In genomic region chr17:1423456-1424135, GRCh38 we compare ENCODE assay signal across 13 cellular contexts. TPM values are rescaled to one million over a fixed set of nuclear protein-coding genes. Genes with fewer than 3 reads are reported as not detected.
DNase-seq lines count a peak whose midpoint lies in the region; ATAC-seq and TF ChIP-seq lines count a peak whose summit lies in the region.
"Had no signal": no experiment of that assay in that cellular context is flagged by ENCODE, and none has a peak within 500 bp of the region (broad histone marks: within the 10 kb centered on the region; RNA-seq: fewer than 3 reads in every experiment).

No MANE protein-coding gene starts in this region.

- intact Hi-C loops in Right ventricle myocardium inferior (cut with DNase I) (no loop called here), cardiac septum (cut with DNase I) (no loop called here), lower lobe of right lung (cut with DNase I) (no loop called here), aorta (cut with DNase I) (no loop called here)

- DNase-seq in Right ventricle myocardium inferior (ENCODE audit: missing footprints) (no peak), cardiac septum (ENCODE audit: low spot score) (no peak), lower lobe of right lung (no peak), aorta (no peak), GM03348 (ENCODE audit: low spot score) (no peak)
- DNase-seq: GOT3; NCI-H2029; stimulated activated naive CD4-positive, alpha-beta T cell had no signal

- no peaks in the 10 kb centered on the region for H3K27me3 ChIP-seq in endocrine pancreas (ENCODE audit: control insufficient read depth, insufficient read depth, low read length)
- no peaks in the 10 kb centered on the region for H3K27me3 ChIP-seq in lower lobe of right lung (ENCODE audit: low read depth)
- no peaks in the 10 kb centered on the region for H3K27me3 ChIP-seq in aorta (ENCODE audit: control insufficient read depth in 1 of 2, insufficient read depth in 2 of 2, low read length in 1 of 2)
- H3K27me3 ChIP-seq: BLaER1 had no signal

- TF ChIP-seq CTCF in lower lobe of right lung (IDR thresholded peaks at IDR 0.05): no peak

- peak overlapping the region; percentile 44 for H3K9ac ChIP-seq in endocrine pancreas (ENCODE audit: control insufficient read depth, insufficient read depth, low read length)
- H3K9ac ChIP-seq: BLaER1 had no signal

- peak; percentile 44 for ATAC-seq in Right ventricle myocardium inferior
- peak; percentile 69 to 78 for ATAC-seq in lower lobe of right lung
- ATAC-seq in aorta (ENCODE audit: low FRiP score): peak; percentile 26
- no peak for ATAC-seq in HG03039 (IDR thresholded peaks at IDR 0.05; ENCODE audit: unreplicated experiment)
- no peak for ATAC-seq in GM19351 (IDR thresholded peaks at IDR 0.05; ENCODE audit: unreplicated experiment)
- ATAC-seq: natural killer cell treated with Interleukin-12 subunit alpha and Interleukin-12 subunit beta and Interleukin-15 and Interleukin-18, amount 100 ng/mL, for 72 hours had no signal

- WGBS in aorta, 2 donors: 62 to 67% methylated on average over 10 of the region's 10 CpGs

- H3K27ac ChIP-seq in lower lobe of right lung: peak overlapping the region; percentile 39
- peak overlapping the region; percentile 8 to 70 for H3K27ac ChIP-seq in aorta (ENCODE audit: low read depth in 1 of 2, low read length in 2 of 2)
- H3K27ac ChIP-seq: BLaER1 had no signal

- H3K4me3 ChIP-seq in endocrine pancreas (ENCODE audit: control insufficient read depth, insufficient read depth, low read length) (no peak overlapping the region), lower lobe of right lung (no peak overlapping the region), aorta (ENCODE audit: low read length in 2 of 2) (no peak overlapping the region)
- H3K4me3 ChIP-seq: BLaER1 had no signal

- H3K36me3 ChIP-seq in endocrine pancreas (ENCODE audit: control insufficient read depth, insufficient read depth, low read length): no peaks in the 10 kb centered on the region
- peaks cover 72% of the 10 kb centered on the region for H3K36me3 ChIP-seq in lower lobe of right lung
- peaks cover 0 to 2% of the 10 kb centered on the region in 2 donors for H3K36me3 ChIP-seq in aorta (ENCODE audit: control insufficient read depth in 1 of 2, insufficient read depth in 2 of 2, low read length in 1 of 2)

- H3K4me1 ChIP-seq in endocrine pancreas (ENCODE audit: control insufficient read depth, insufficient read depth, low read length): no peaks in the 10 kb centered on the region
- peaks cover 11% of the 10 kb centered on the region for H3K4me1 ChIP-seq in lower lobe of right lung
- no peaks in the 10 kb centered on the region for H3K4me1 ChIP-seq in aorta (ENCODE audit: control insufficient read depth in 1 of 2, insufficient read depth in 2 of 2, low read length in 2 of 2)
- H3K4me1 ChIP-seq: BLaER1 had no signal

- H3K9me3 ChIP-seq in endocrine pancreas (ENCODE audit: control insufficient read depth, low read length) (no peaks in the 10 kb centered on the region), lower lobe of right lung (no peaks in the 10 kb centered on the region), aorta (ENCODE audit: control insufficient read depth, low read length) (no peaks in the 10 kb centered on the region)
- H3K9me3 ChIP-seq: BLaER1 had no signal

RNA-seq across cellular contexts. Expression of gene YWHAE, which starts 23.6 kb away (rescaled TPM):
- total RNA-seq in Right ventricle myocardium inferior (640 TPM), cardiac septum (582 TPM), lower lobe of right lung (383 TPM), aorta (100 to 1,000 TPM; 277 to 285 TPM)
- polyA plus RNA-seq in aorta: 100 to 1,000 TPM; 174 to 220 TPM

RNA-seq across cellular contexts. Expression of gene CRK, which starts 32.4 kb away (rescaled TPM):
- total RNA-seq in Right ventricle myocardium inferior: 43.9 TPM
- total RNA-seq in cardiac septum: 43.4 TPM
- 66.2 TPM for total RNA-seq in lower lobe of right lung
- total RNA-seq in aorta: 10 to 100 TPM; 55.3 to 63.8 TPM
- 10 to 100 TPM; 33.5 to 40.9 TPM for polyA plus RNA-seq in aorta

Comparison
In these comparisons a context has a peak if more than half of its experiments do, and no peak if none do; other contexts are left out.
1. ATAC-seq: peak in Right ventricle myocardium inferior (single experiment), lower lobe of right lung (2 of 2) and aorta (single experiment); none in HG03039 (single experiment) and GM19351 (single experiment).